10 cellular contexts compared by ENCODE assay signal in the genomic region with DNA sequence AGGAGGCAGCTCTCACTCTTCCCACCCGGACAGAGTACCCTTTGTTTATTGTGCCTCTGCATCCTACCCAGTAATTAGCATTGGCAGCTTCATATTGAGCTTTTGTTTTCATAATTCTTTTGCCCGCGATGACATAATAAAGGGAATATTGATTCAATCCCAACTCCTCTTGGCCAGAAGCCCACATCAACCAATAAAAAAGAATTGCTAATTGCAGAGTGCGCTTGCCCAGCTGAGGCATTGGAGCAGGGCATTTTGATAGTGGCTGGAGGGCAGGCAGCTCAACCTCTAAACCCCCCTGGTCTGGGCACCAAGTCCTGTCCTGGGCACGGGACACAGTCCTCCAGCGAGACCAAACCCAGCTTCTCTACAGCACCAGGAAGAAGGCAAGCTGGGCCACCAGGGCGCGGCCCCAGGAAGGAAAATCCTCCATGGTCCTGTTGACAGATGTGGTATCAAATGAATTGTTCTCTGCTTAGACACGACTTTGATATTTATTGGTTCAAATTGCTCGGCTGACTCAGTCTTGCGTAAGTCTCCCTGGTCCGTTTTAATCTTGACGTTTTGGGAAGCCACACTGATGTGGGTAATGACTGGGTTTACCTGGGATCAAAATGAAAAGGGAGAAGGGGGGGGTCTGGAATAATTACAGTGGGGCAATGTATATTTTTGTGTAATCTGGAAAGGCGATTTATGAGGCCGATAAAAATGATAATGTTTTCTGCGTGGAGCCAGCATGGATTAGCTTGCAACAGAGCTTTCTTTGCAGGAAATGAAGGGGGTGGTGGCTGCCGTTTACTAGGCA.
DNase-seq lines count a peak whose midpoint lies in the region; ATAC-seq, FAIRE-seq and TF ChIP-seq lines count a peak whose summit lies in the region.
"Had no signal": no experiment of that assay in that cellular context is flagged by ENCODE, and none has a peak within 500 bp of the region (broad histone marks: within the 10 kb centered on the region; RNA-seq: fewer than 3 reads in every experiment).

No MANE protein-coding gene starts in this region.

- TF ChIP-seq CTCF in AG09309 (IDR thresholded peaks at IDR 0.05; ENCODE audit: control insufficient read depth, insufficient read depth, low read depth, low read length, missing control alignments): no peak
- no peak for TF ChIP-seq CTCF in HepG2 (CRISPR knock-in tag; IDR thresholded peaks at IDR 0.05)
- TF ChIP-seq CTCF in WERI-Rb-1 (IDR thresholded peaks at IDR 0.05; ENCODE audit: low read depth, low read length): no peak

- H3K36me3 ChIP-seq in MG63 (no peaks in the 10 kb centered on the region), HepG2 (replicated peaks in 1 of 2; ENCODE audit: control insufficient read depth in 1 of 2, insufficient read depth in 2 of 2, low read length in 2 of 2) (no peaks in the 10 kb centered on the region), WERI-Rb-1 (no peaks in the 10 kb centered on the region)

- H3K4me1 ChIP-seq in HepG2 (ENCODE audit: insufficient read depth, low read length): no peaks in the 10 kb centered on the region

- H3K27ac ChIP-seq in HepG2 (ENCODE audit: extremely low read length, insufficient read depth, low read length): no peak overlapping the region
- H3K27ac ChIP-seq in WERI-Rb-1: no peak overlapping the region

- H4K20me1 ChIP-seq in HepG2 (ENCODE audit: insufficient read depth, low read length): no peaks in the 10 kb centered on the region

- no peak overlapping the region for H3K4me2 ChIP-seq in HepG2 (ENCODE audit: low read depth, low read length)

- no peak for TF ChIP-seq EP300 in HepG2 (IDR thresholded peaks at IDR 0.05; ENCODE audit: low read depth in 2 of 2, low read length in 2 of 2)
- no peak for TF ChIP-seq EP300 in HepG2 (CRISPR knock-in tag; IDR thresholded peaks at IDR 0.05; ENCODE audit: borderline replicate concordance)

- DNase-seq in AG09309 (ENCODE audit: low read depth) (peak; percentile 85), MG63 (peak; percentile 92), anterior cingulate cortex (lab: John Stamatoyannopoulos, UW) (peak in 51 of 58 donors; percentile 9 to 92 (median 56)), medulla oblongata (ENCODE audit: extremely low spot score) (peak; percentile 90), HepG2 (ENCODE audit: low spot score) (no peak), activated gamma-delta T cell treated with Interleukin-2 at 50 U/mL for 16 hours (no peak), WERI-Rb-1 (no peak)
- DNase-seq: DMS 273 treated with DMSO at 0.1 percent for 48 hours had no signal

- ATAC-seq in HepG2 (no peak), HG03039 (IDR thresholded peaks at IDR 0.05; ENCODE audit: unreplicated experiment) (no peak)

- no peak overlapping the region for H3K9ac ChIP-seq in HepG2 (ENCODE audit: insufficient read depth, low read depth, low read length)

- TF ChIP-seq POLR2A in HepG2 (IDR thresholded peaks at IDR 0.05; ENCODE audit: insufficient read depth in 1 of 2, low read depth in 2 of 2, low read length in 2 of 2): no peak

- H3K27me3 ChIP-seq in MG63 (no peaks in the 10 kb centered on the region), HepG2 (ENCODE audit: control insufficient read depth in 1 of 2, insufficient read depth in 2 of 2, low read length in 2 of 2) (no peaks in the 10 kb centered on the region), WERI-Rb-1 (ENCODE audit: insufficient read depth, low read depth, severe bottlenecking) (peaks cover 70% of the 10 kb centered on the region)

- intact Hi-C loops in HepG2 (cut with micrococcal nuclease; ENCODE audit: unreplicated experiment): no loop called here

- FAIRE-seq in HepG2 (lab: Jason Lieb, UNC): no peak
- FAIRE-seq: islet of Langerhans had no signal

- H2AFZ ChIP-seq in HepG2 (ENCODE audit: low read length): no peak overlapping the region

- in situ Hi-C loops in HepG2 (cut with HindIII; ENCODE audit: extremely low pct_ligation_motif_present, low pct_unique_long_range_greater_than_20kb): no loop called here

- WGBS in HepG2 (ENCODE audit: low lambda C conversion rate): 48% methylated on average over 17 of the region's 17 CpGs

- CTCF ChIA-PET in HepG2 (lab: Yijun Ruan, JAX; ENCODE audit: low intra/inter-chr PET ratio, low total read pairs): no interaction called here

- POLR2A ChIA-PET in HepG2 (lab: Yijun Ruan, JAX): no interaction called here

- no TSS peak for BruUV-seq in HepG2 (replicated peaks; lab: Mats Ljungman, UMichigan)

- H3K4me3 ChIP-seq in AG09309 (ENCODE audit: control insufficient read depth, low read depth, low read length) (no peak overlapping the region; the same call in none of the 2 replicates), MG63 (no peak overlapping the region), HepG2 (replicated peaks in 1 of 3; ENCODE audit: insufficient read depth in 1 of 3, low read depth in 2 of 3, low read length in 3 of 3) (no peak overlapping the region), WERI-Rb-1 (ENCODE audit: low read depth, low read length) (no peak overlapping the region)

- TF ChIP-seq RAD21 in HepG2 (CRISPR knock-in tag; IDR thresholded peaks at IDR 0.05): no peak

- no peaks in the 10 kb centered on the region for H3K79me2 ChIP-seq in HepG2 (ENCODE audit: insufficient read depth, low read length)

- peaks cover 5% of the 10 kb centered on the region for H3K9me3 ChIP-seq in MG63
- H3K9me3 ChIP-seq in HepG2 (ENCODE audit: low read length): peaks cover 8% of the 10 kb centered on the region
- peaks cover under 1% of the 10 kb centered on the region for H3K9me3 ChIP-seq in WERI-Rb-1 (ENCODE audit: severe bottlenecking)

TF ChIP-seq in HepG2, 621 proteins besides CTCF, POLR2A, EP300 and RAD21:
- no peak for TF ChIP-seq ZSCAN9 (CRISPR knock-in tag; IDR thresholded peaks at IDR 0.05; ENCODE audit: borderline replicate concordance)
- TF ChIP-seq ZNF841 (CRISPR knock-in tag; IDR thresholded peaks at IDR 0.05; ENCODE audit: borderline replicate concordance): no peak
- TF ChIP-seq ZFP36L1 (CRISPR knock-in tag; IDR thresholded peaks at IDR 0.05): no peak
- TF ChIP-seq ZNF451 (CRISPR knock-in tag; IDR thresholded peaks at IDR 0.05): no peak
- TF ChIP-seq ZNF383 (CRISPR knock-in tag; IDR thresholded peaks at IDR 0.05; ENCODE audit: borderline replicate concordance): no peak

Comparison
In these comparisons a context has a peak if more than half of its experiments do, and no peak if none do; other contexts are left out.
1. DNase-seq: peak in AG09309 (single experiment), MG63 (single experiment), anterior cingulate cortex (51 of 58) and medulla oblongata (single experiment); none in HepG2 (single experiment), activated gamma-delta T cell treated with Interleukin-2 at 50 U/mL for 16 hours (single experiment) and WERI-Rb-1 (single experiment).